ENCODE assay signal across 8 cellular contexts in genomic region chr17:50421308-50422031, GRCh38. TPM values are rescaled to one million over a fixed set of nuclear protein-coding genes. Genes with fewer than 3 reads are reported as not detected.
A peak's percentile ranks its signal among the peaks of the same experiment; 100 is the strongest.
DNase-seq lines count a peak whose midpoint lies in the region; ATAC-seq, FAIRE-seq and TF ChIP-seq lines count a peak whose summit lies in the region.

No MANE protein-coding gene starts in this region.

- in situ Hi-C loops in Panc1 (cut with HindIII; ENCODE audit: low pct_unique_long_range_greater_than_20kb, low sequenced_read_pairs): no loop called here

- H3K4me1 ChIP-seq in Panc1 (ENCODE audit: control insufficient read depth, insufficient read depth, low read length) (peaks cover 9% of the 10 kb centered on the region), skeletal muscle satellite cell (ENCODE audit: control insufficient read depth, insufficient read depth, low read length) (peaks cover 40% of the 10 kb centered on the region)

- no peak overlapping the region for H3K9ac ChIP-seq in skeletal muscle satellite cell (ENCODE audit: low read depth, low read length)

- intact Hi-C loops in Panc1 (cut with micrococcal nuclease; ENCODE audit: unreplicated experiment): no loop called here

- no peaks in the 10 kb centered on the region for H3K9me3 ChIP-seq in Panc1 (ENCODE audit: control insufficient read depth, insufficient read depth, low read depth, low read length)
- H3K9me3 ChIP-seq in skeletal muscle satellite cell (replicated peaks; ENCODE audit: low read length): no peaks in the 10 kb centered on the region

- peak overlapping the region; percentile 37 for H3K4me2 ChIP-seq in skeletal muscle satellite cell (ENCODE audit: low read length)

- no peak for ATAC-seq in Panc1
- ATAC-seq in GM19023 (IDR thresholded peaks at IDR 0.05; ENCODE audit: unreplicated experiment): no peak

- TF ChIP-seq CTCF in Panc1 (IDR thresholded peaks at IDR 0.05): no peak
- TF ChIP-seq CTCF in epithelial cell of proximal tubule (conservative IDR thresholded peaks at IDR 0.05; ENCODE audit: low read depth, low read length): no peak

- 0 out of 2 replicates have a peak overlapping the region, but pooled peaks have one; percentile 7 for H3K27ac ChIP-seq in Panc1 (ENCODE audit: low read length)

- H3K27me3 ChIP-seq in Panc1 (ENCODE audit: control insufficient read depth, insufficient read depth, low read length) (no peaks in the 10 kb centered on the region), skeletal muscle satellite cell (ENCODE audit: control insufficient read depth, insufficient read depth, low read length) (no peaks in the 10 kb centered on the region)

- H3K4me3 ChIP-seq in Panc1 (ENCODE audit: low read depth in 2 of 2, low read length in 2 of 2): peak overlapping the region; percentile 1 to 4; a peak in 2 of 4 replicates
- peak overlapping the region; percentile 17 for H3K4me3 ChIP-seq in epithelial cell of proximal tubule (ENCODE audit: low read depth, low read length)
- no peak overlapping the region for H3K4me3 ChIP-seq in skeletal muscle satellite cell (ENCODE audit: low read length)

- CTCF ChIA-PET in Panc1 (lab: Charles Lee): interaction anchor here (0.6 to 0.8 kb wide), 2 partner anchors 149 to 154 kb away, joined by 10 read pairs; no protein-coding TSS in a partner anchor

- DNase-seq in GM19239 (ENCODE audit: insufficient read length, low spot score): no peak
- DNase-seq in Panc1 (ENCODE audit: low read depth, low spot score): no peak
- DNase-seq in epithelial cell of proximal tubule (ENCODE audit: low read depth): no peak
- DNase-seq in NCI-H1092 treated with DMSO at 0.1 percent for 48 hours (lab: John Stamatoyannopoulos, UW): no peak
- DNase-seq in NK-92 (lab: John Stamatoyannopoulos, UW; ENCODE audit: unreplicated experiment): no peak
- no peak for DNase-seq in DMS53 treated with DMSO at 0.1 percent for 48 hours (lab: John Stamatoyannopoulos, UW; ENCODE audit: unreplicated experiment)

- no TSS peak for BruUV-seq in Panc1 (replicated peaks; lab: Mats Ljungman, UMichigan)

- H3K36me3 ChIP-seq in Panc1 (ENCODE audit: control insufficient read depth, insufficient read depth, low read length): no peaks in the 10 kb centered on the region; the same call in 1 of the 2 replicates
- H3K36me3 ChIP-seq in skeletal muscle satellite cell (ENCODE audit: insufficient read depth, low read length): no peaks in the 10 kb centered on the region

- FAIRE-seq in GM19239 (lab: Jason Lieb, UNC): peak; percentile 70

- POLR2A ChIA-PET in Panc1 (lab: Charles Lee): interaction anchor here (0.6 kb wide), 1 partner anchor 16 kb away, joined by 5 read pairs; no protein-coding TSS in a partner anchor

RNA-seq across cellular contexts. Expression of gene ACSF2, which starts 4.5 kb away (rescaled TPM):
- total RNA-seq in Panc1 (2021; ENCODE audit: unreplicated experiment) (17.2 TPM), epithelial cell of proximal tubule (9.8 and 32.6 TPM in 2 replicates)
- polyA plus RNA-seq in Panc1 (2012; ENCODE audit: insufficient read length): 35.8 TPM
- total RNA-seq in skeletal muscle satellite cell (2012; rRNA removed): 5.8 and 10.3 TPM in 2 replicates

RNA-seq across cellular contexts. Expression of gene LRRC59, which starts 24.1 kb away (rescaled TPM):
- total RNA-seq in Panc1 (2021; ENCODE audit: unreplicated experiment) (167 TPM), epithelial cell of proximal tubule (147 and 234 TPM in 2 replicates)
- polyA plus RNA-seq in Panc1 (2012; ENCODE audit: insufficient read length): 160 TPM
- total RNA-seq in skeletal muscle satellite cell (2012; rRNA removed): 246 and 274 TPM in 2 replicates

RNA-seq across cellular contexts. Expression of gene CHAD, which starts 47.2 kb away (rescaled TPM):
- total RNA-seq in Panc1 (2021; ENCODE audit: unreplicated experiment) (not detected), epithelial cell of proximal tubule (not detected in 2 replicates)
- polyA plus RNA-seq in Panc1 (2012; ENCODE audit: insufficient read length): 0.92 TPM
- total RNA-seq in skeletal muscle satellite cell (2012; rRNA removed): not detected in 2 replicates

RNA-seq across cellular contexts. Expression of gene EME1, which starts 48.4 kb away (rescaled TPM):
- total RNA-seq in Panc1 (2021; ENCODE audit: unreplicated experiment) (15.3 TPM), epithelial cell of proximal tubule (13.2 and 13.8 TPM in 2 replicates)
- 7.8 TPM for polyA plus RNA-seq in Panc1 (2012; ENCODE audit: insufficient read length)
- total RNA-seq in skeletal muscle satellite cell (2012; rRNA removed): 8.5 and 10.4 TPM in 2 replicates

RNA-seq across cellular contexts. Expression of gene MRPL27, which starts 48.5 kb away (rescaled TPM):
- total RNA-seq in Panc1 (2021; ENCODE audit: unreplicated experiment) (136 TPM), epithelial cell of proximal tubule (100 and 158 TPM in 2 replicates)
- polyA plus RNA-seq in Panc1 (2012; ENCODE audit: insufficient read length): 132 TPM
- total RNA-seq in skeletal muscle satellite cell (2012; rRNA removed): 69.2 and 81.7 TPM in 2 replicates
